Comparison of ENCODE assay signal across 9 cellular contexts in the genomic region with DNA sequence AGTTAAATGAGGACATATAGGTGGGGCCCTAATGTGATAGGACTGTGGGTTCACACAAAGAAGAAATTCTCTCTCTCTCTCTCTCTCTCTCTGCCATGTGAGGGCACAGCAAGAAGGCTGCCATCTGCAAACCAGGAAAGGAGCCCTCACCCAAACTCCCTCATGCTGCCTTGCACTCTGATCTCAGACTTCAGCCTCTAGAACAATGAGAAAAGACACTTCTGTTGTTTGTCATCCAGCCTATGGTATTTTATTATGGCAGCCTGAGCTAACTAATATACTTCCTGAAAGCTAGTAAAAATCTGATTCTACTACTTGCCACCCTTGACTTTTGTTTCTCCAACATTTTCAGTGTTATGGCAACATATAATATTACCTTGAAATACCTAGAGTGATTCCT.
"Had no signal": no experiment of that assay in that cellular context is flagged by ENCODE, and none has a peak within 500 bp of the region (broad histone marks: within the 10 kb centered on the region; RNA-seq: fewer than 3 reads in every experiment).

No MANE protein-coding gene starts in this region.

- H3K9me3 ChIP-seq: HAP-1 had no signal

- H3K27ac ChIP-seq: GM23248 had no signal

- H3K4me1 ChIP-seq: HAP-1 had no signal

- H2AFZ ChIP-seq: GM23248, GM23338 had no signal

- ATAC-seq: GM23338, HCT116 had no signal

- H3K36me3 ChIP-seq: HAP-1 had no signal

- H3K4me2 ChIP-seq: GM23338 had no signal

- DNase-seq: GM23248, GOT3, H7, H9, HCEC 1CT, HFFc6 had no signal

- H3K4me3 ChIP-seq: GM23248, GM23338, HAP-1 had no signal

- H3K9ac ChIP-seq: GM23248 had no signal
